ENCODE assay signal across 1 cellular context in genomic region chr14:68340262-68340661, GRCh38.
TF ChIP-seq lines count a peak whose summit lies in the region.

No MANE protein-coding gene starts in this region.

TF ChIP-seq in WTC11, 78 proteins besides CTCF, POLR2A, EP300 and RAD21 (continued from another document):
- no peak for TF ChIP-seq IRF1 (CRISPR knock-in tag; IDR thresholded peaks at IDR 0.05)
- TF ChIP-seq ELF4 (CRISPR knock-in tag; IDR thresholded peaks at IDR 0.05; ENCODE audit: low read depth): no peak
- no peak for TF ChIP-seq AR (CRISPR knock-in tag; IDR thresholded peaks at IDR 0.05)
- TF ChIP-seq ESRRA (CRISPR knock-in tag; IDR thresholded peaks at IDR 0.05; ENCODE audit: borderline replicate concordance): no peak
- no peak for TF ChIP-seq USF1 (CRISPR knock-in tag; IDR thresholded peaks at IDR 0.05)
- TF ChIP-seq ETV6 (CRISPR knock-in tag; IDR thresholded peaks at IDR 0.05): no peak
- no peak for TF ChIP-seq ZNF232 (CRISPR knock-in tag; IDR thresholded peaks at IDR 0.05)
- TF ChIP-seq FOXP1 (CRISPR knock-in tag; IDR thresholded peaks at IDR 0.05; ENCODE audit: borderline replicate concordance): no peak
- TF ChIP-seq ATF1 (CRISPR knock-in tag; IDR thresholded peaks at IDR 0.05): no peak
